14 cellular contexts compared by ENCODE assay signal in the genomic region with DNA sequence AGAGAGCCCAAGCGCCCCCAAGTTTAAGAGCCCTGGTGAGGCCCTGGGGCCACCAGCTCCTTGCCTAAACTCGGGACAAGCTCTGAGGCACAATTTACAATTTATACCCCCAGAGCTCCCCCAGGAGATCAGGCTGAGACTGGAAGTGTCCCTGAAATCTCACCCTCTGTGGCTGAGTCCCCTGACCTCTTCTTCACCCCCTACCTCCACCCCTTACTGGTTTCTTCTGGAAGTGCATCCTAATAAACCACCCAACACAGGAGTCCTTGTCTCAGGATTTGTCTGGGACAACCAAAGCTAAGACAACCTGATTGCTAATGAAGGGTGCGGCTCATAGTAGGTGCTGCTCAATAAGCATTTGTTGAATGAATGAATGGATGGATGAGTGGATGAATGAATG.
"Had no signal": no experiment of that assay in that cellular context is flagged by ENCODE, and none has a peak within 500 bp of the region (broad histone marks: within the 10 kb centered on the region; RNA-seq: fewer than 3 reads in every experiment).

No MANE protein-coding gene starts in this region.

- H3K4me1 Mint-ChIP-seq: activated B cell treated with CpG ODN at 0.5 μM for 24 hours; activated CD4-positive, alpha-beta T cell treated with anti-CD3 and anti-CD28 coated beads, Interleukin-2, amount 10 ng/mL, durations not matched to agents 24 days and 14 days; activated naive CD4-positive, alpha-beta T cell treated with anti-CD3 and anti-CD28 coated beads, Interleukin-2, amount 10 ng/mL, durations not matched to agents 7 days and 5 days had no signal

- FAIRE-seq: colon, endothelial cell of umbilical vein had no signal

- H3K4me3 ChIP-seq: hepatocyte, thoracic aorta had no signal

- H3K79me2 ChIP-seq: hepatocyte had no signal

- DNase-seq: activated B cell treated with CpG ODN at 0.5 μM for 24 hours; activated CD4-positive, alpha-beta T cell treated with anti-CD3 and anti-CD28 coated beads, Interleukin-2, amount 10 ng/mL, durations not matched to agents 24 days and 14 days; activated naive CD4-positive, alpha-beta T cell treated with anti-CD3 and anti-CD28 coated beads, Interleukin-2, amount 10 ng/mL, durations not matched to agents 7 days and 5 days; left cardiac atrium; stimulated activated CD4-positive, alpha-beta T cell treated with anti-CD3 and anti-CD28 coated beads, Interleukin-15, amount 100 ng/mL, for 24 hours; stimulated activated CD4-positive, alpha-beta T cell treated with anti-CD3 and anti-CD28 coated beads, Interleukin-4, amount 100 ng/mL, for 24 hours; stimulated activated naive CD8-positive, alpha-beta T cell treated with anti-CD3 and anti-CD28 coated beads, Interleukin-15, amount 100 ng/mL, for 72 hours; T-helper 17 cell had no signal

- H3K27ac ChIP-seq: thoracic aorta had no signal

- H3K9me3 Mint-ChIP-seq: activated naive CD4-positive, alpha-beta T cell treated with anti-CD3 and anti-CD28 coated beads, Interleukin-2, amount 10 ng/mL, durations not matched to agents 7 days and 5 days; activated T-helper 2 cell treated with anti-CD3 and anti-CD28 coated beads, Interferon-gamma antibody, Interleukin-2, Interleukin-4, amounts not matched to agents 10 μg/mL and 5 μg/mL and 100 μg/mL, durations not matched to agents 14 hours and 24 hours and 36 hours; natural killer cell treated with Interleukin-12 subunit alpha and Interleukin-12 subunit beta and Interleukin-15 and Interleukin-18, amount 100 ng/mL, for 72 hours had no signal

- H3K27ac Mint-ChIP-seq: activated B cell treated with CpG ODN at 0.5 μM for 24 hours; activated CD4-positive, alpha-beta T cell treated with anti-CD3 and anti-CD28 coated beads, Interleukin-2, amount 10 ng/mL, durations not matched to agents 24 days and 14 days; activated naive CD4-positive, alpha-beta T cell treated with anti-CD3 and anti-CD28 coated beads, Interleukin-2, amount 10 ng/mL, durations not matched to agents 7 days and 5 days; activated T-helper 2 cell treated with anti-CD3 and anti-CD28 coated beads, Interferon-gamma antibody, Interleukin-2, Interleukin-4, amounts not matched to agents 10 μg/mL and 5 μg/mL and 100 μg/mL, durations not matched to agents 14 hours and 24 hours and 36 hours; natural killer cell treated with Interleukin-12 subunit alpha and Interleukin-12 subunit beta and Interleukin-15 and Interleukin-18, amount 100 ng/mL, for 72 hours; stimulated activated naive CD8-positive, alpha-beta T cell treated with anti-CD3 and anti-CD28 coated beads, Interleukin-15, amount 100 ng/mL, for 72 hours had no signal

- H2AFZ ChIP-seq: hepatocyte had no signal

- H3K9me3 ChIP-seq: thoracic aorta had no signal

- H3K27me3 ChIP-seq: hepatocyte had no signal

- H3K4me3 Mint-ChIP-seq: activated B cell treated with CpG ODN at 0.5 μM for 24 hours; activated CD4-positive, alpha-beta T cell treated with anti-CD3 and anti-CD28 coated beads, Interleukin-2, amount 10 ng/mL, durations not matched to agents 24 days and 14 days; activated naive CD4-positive, alpha-beta T cell treated with anti-CD3 and anti-CD28 coated beads, Interleukin-2, amount 10 ng/mL, durations not matched to agents 7 days and 5 days; natural killer cell treated with Interleukin-12 subunit alpha and Interleukin-12 subunit beta and Interleukin-15 and Interleukin-18, amount 100 ng/mL, for 72 hours; stimulated activated naive CD8-positive, alpha-beta T cell treated with anti-CD3 and anti-CD28 coated beads, Interleukin-15, amount 100 ng/mL, for 72 hours; T-helper 17 cell had no signal

- H3K36me3 ChIP-seq: thoracic aorta had no signal

- H3K36me3 Mint-ChIP-seq: activated naive CD4-positive, alpha-beta T cell treated with anti-CD3 and anti-CD28 coated beads, Interleukin-2, amount 10 ng/mL, durations not matched to agents 7 days and 5 days; natural killer cell treated with Interleukin-12 subunit alpha and Interleukin-12 subunit beta and Interleukin-15 and Interleukin-18, amount 100 ng/mL, for 72 hours had no signal

- ATAC-seq: left cardiac atrium; natural killer cell treated with Interleukin-12 subunit alpha and Interleukin-12 subunit beta and Interleukin-15 and Interleukin-18, amount 100 ng/mL, for 72 hours; stimulated activated naive CD8-positive, alpha-beta T cell treated with anti-CD3 and anti-CD28 coated beads, Interleukin-15, amount 100 ng/mL, for 72 hours; T-helper 17 cell had no signal

- H3K27me3 Mint-ChIP-seq: activated B cell treated with CpG ODN at 0.5 μM for 24 hours; natural killer cell treated with Interleukin-12 subunit alpha and Interleukin-12 subunit beta and Interleukin-15 and Interleukin-18, amount 100 ng/mL, for 72 hours; stimulated activated naive CD8-positive, alpha-beta T cell treated with anti-CD3 and anti-CD28 coated beads, Interleukin-15, amount 100 ng/mL, for 72 hours; T-helper 17 cell had no signal
